ENCODE assay signal across 1 cellular context in genomic region chr14:49641697-49642129, GRCh38.
TF ChIP-seq lines count a peak whose summit lies in the region.

No MANE protein-coding gene starts in this region.

TF ChIP-seq in HepG2, 621 proteins besides CTCF, POLR2A, EP300 and RAD21 (continued from another document and continues in another):
- TF ChIP-seq FOXO4 (CRISPR knock-in tag; conservative IDR thresholded peaks at IDR 0.05) (no peak), KDM6A (CRISPR knock-in tag; IDR thresholded peaks at IDR 0.05; ENCODE audit: low read depth) (peak; percentile 72; the same call in 1 of the 2 replicates), HMG20B (CRISPR knock-in tag; conservative IDR thresholded peaks at IDR 0.05) (peak; percentile 80), NAIF1 (CRISPR knock-in tag; IDR thresholded peaks at IDR 0.05; ENCODE audit: borderline replicate concordance) (no peak), GMEB1 (CRISPR knock-in tag; IDR thresholded peaks at IDR 0.05; ENCODE audit: borderline replicate concordance) (no peak), HNRNPUL1 (IDR thresholded peaks at IDR 0.05; ENCODE audit: low read depth, low read length) (no peak), ZGPAT (CRISPR knock-in tag; IDR thresholded peaks at IDR 0.05) (peak; percentile 92), ZNF784 (CRISPR knock-in tag; IDR thresholded peaks at IDR 0.05; ENCODE audit: borderline replicate concordance) (no peak), SCMH1 (CRISPR knock-in tag; IDR thresholded peaks at IDR 0.05; ENCODE audit: borderline replicate concordance) (no peak), MLXIP (CRISPR knock-in tag; IDR thresholded peaks at IDR 0.05; ENCODE audit: borderline replicate concordance) (no peak), CSRNP2 (CRISPR knock-in tag; conservative IDR thresholded peaks at IDR 0.05; ENCODE audit: low read depth) (no peak), KLF13 (CRISPR knock-in tag; IDR thresholded peaks at IDR 0.05) (no peak), ZNF317 (CRISPR knock-in tag; IDR thresholded peaks at IDR 0.05) (peak; percentile 73; the same call in 1 of the 2 replicates), RERE (CRISPR knock-in tag; IDR thresholded peaks at IDR 0.05; ENCODE audit: low read depth) (peak; percentile 17; the same call in 1 of the 2 replicates), JUNB (CRISPR knock-in tag; IDR thresholded peaks at IDR 0.05; ENCODE audit: borderline replicate concordance) (no peak), MATR3 (CRISPR knock-in tag; IDR thresholded peaks at IDR 0.05) (no peak), ZNF407 (CRISPR knock-in tag; IDR thresholded peaks at IDR 0.05; ENCODE audit: not compliant biosample characterization) (no peak), TFDP2 (CRISPR knock-in tag; IDR thresholded peaks at IDR 0.05) (no peak), GABPA (IDR thresholded peaks at IDR 0.05; ENCODE audit: low read depth, low read length) (no peak), GABPA (CRISPR knock-in tag; IDR thresholded peaks at IDR 0.05; ENCODE audit: low read depth) (no peak), ATF7-NPFF (CRISPR knock-in tag; IDR thresholded peaks at IDR 0.05; ENCODE audit: low read depth) (no peak), NFYB (CRISPR knock-in tag; IDR thresholded peaks at IDR 0.05) (no peak), TCF7L2 (IDR thresholded peaks at IDR 0.05; ENCODE audit: low read depth, low read length) (no peak), NR1H2 (CRISPR knock-in tag; IDR thresholded peaks at IDR 0.05; ENCODE audit: borderline replicate concordance, low read depth) (no peak; the same call in 1 of the 2 replicates), STAT5B (CRISPR knock-in tag; IDR thresholded peaks at IDR 0.05) (no peak), MAZ (IDR thresholded peaks at IDR 0.05; ENCODE audit: borderline replicate concordance, low read depth, low read length) (no peak), MAZ (CRISPR knock-in tag; IDR thresholded peaks at IDR 0.05; ENCODE audit: low read depth) (0 out of 2 replicates have a peak, but pooled peaks have one; percentile 24), PHF8 (CRISPR knock-in tag; IDR thresholded peaks at IDR 0.05) (0 out of 2 replicates have a peak, but pooled peaks have one; percentile 33)
